In genomic region chr12:124503305-124503704, GRCh38 we compare ENCODE assay signal across 22 cellular contexts.
"Had no signal": no experiment of that assay in that cellular context is flagged by ENCODE, and none has a peak within 500 bp of the region (broad histone marks: within the 10 kb centered on the region; RNA-seq: fewer than 3 reads in every experiment).

No MANE protein-coding gene starts in this region.

- H3K4me2 ChIP-seq: smooth muscle cell had no signal

- H3K27ac Mint-ChIP-seq: activated CD4-positive, alpha-beta T cell treated with anti-CD3 and anti-CD28 coated beads, Interleukin-2, amount 10 ng/mL, durations not matched to agents 24 days and 14 days; T-cell had no signal

- H3K27me3 ChIP-seq: ascending aorta, breast epithelium, ovary, right lobe of liver, stomach, testis, upper lobe of left lung had no signal

- H3K4me3 Mint-ChIP-seq: activated CD4-positive, alpha-beta T cell treated with anti-CD3 and anti-CD28 coated beads, Interleukin-2, amount 10 ng/mL, durations not matched to agents 24 days and 14 days; activated T-cell treated with anti-CD3 and anti-CD28 coated beads, Interleukin-2, amount 50 U/mL, for 4 hours; T-cell had no signal

- H3K9me3 ChIP-seq: ascending aorta, breast epithelium, ovary, right lobe of liver, stomach, testis, upper lobe of left lung had no signal

- DNase-seq: activated CD4-positive, alpha-beta T cell treated with anti-CD3 and anti-CD28 coated beads, Interleukin-2, amount 10 ng/mL, durations not matched to agents 24 days and 14 days; activated CD4-positive, CD25-positive, alpha-beta regulatory T cell; activated CD8-positive, alpha-beta memory T cell treated with anti-CD3 and anti-CD28 coated beads, Interleukin-2, amount 50 U/mL, for 4 hours; activated naive CD4-positive, alpha-beta T cell treated with anti-CD3 and anti-CD28 coated beads, Interleukin-2, amount 50 U/mL, for 16 hours; activated T-cell treated with anti-CD3 and anti-CD28 coated beads, Interleukin-2, amount 50 U/mL, for 4 hours; cortex of kidney; effector CD8-positive, alpha-beta T cell; foreskin fibroblast; kidney; mammary epithelial cell; ovary; right lobe of liver; stimulated activated CD4-positive, alpha-beta T cell treated with anti-CD3 and anti-CD28 coated beads, Interleukin-4, amount 100 ng/mL, for 1 hour; stomach; T-cell; T-helper 9 cell; testis; upper lobe of left lung had no signal

- H3K27me3 Mint-ChIP-seq: activated CD4-positive, alpha-beta T cell treated with anti-CD3 and anti-CD28 coated beads, Interleukin-2, amount 10 ng/mL, durations not matched to agents 24 days and 14 days; T-cell had no signal

- H3K9me3 Mint-ChIP-seq: activated CD4-positive, alpha-beta T cell treated with anti-CD3 and anti-CD28 coated beads, Interleukin-2, amount 10 ng/mL, durations not matched to agents 24 days and 14 days; activated T-cell treated with anti-CD3 and anti-CD28 coated beads, Interleukin-2, amount 50 U/mL, for 4 hours; T-cell had no signal

- ATAC-seq: activated T-cell treated with anti-CD3 and anti-CD28 coated beads, Interleukin-2, amount 50 U/mL, for 4 hours; left lobe of liver; right lobe of liver; T-cell had no signal

- H3K27ac ChIP-seq: ascending aorta, ovary, right lobe of liver, testis had no signal
